ENCODE assay signal across 35 cellular contexts in genomic region chr22:41657709-41658108, GRCh38. TPM values are rescaled to one million over a fixed set of nuclear protein-coding genes. Genes with fewer than 3 reads are reported as not detected.
"Had no signal": no experiment of that assay in that cellular context is flagged by ENCODE, and none has a peak within 500 bp of the region (broad histone marks: within the 10 kb centered on the region; RNA-seq: fewer than 3 reads in every experiment).

No MANE protein-coding gene starts in this region.

- H3K4me3 Mint-ChIP-seq: activated B cell treated with CpG ODN at 0.5 μM for 24 hours; activated CD4-positive, alpha-beta memory T cell treated with anti-CD3 and anti-CD28 coated beads for 36 hours; activated T-cell treated with anti-CD3 and anti-CD28 coated beads, Interleukin-2, amount 50 U/mL, for 4 hours; activated T-helper 1 cell treated with anti-CD3 and anti-CD28 coated beads, Interleukin-12 subunit alpha, Interleukin-12 subunit beta, Interleukin-2, Interleukin-4 antibody, amounts not matched to agents 30 ng/mL and 10 ng/mL and 1 ng/mL, durations not matched to agents 14 hours and 24 hours and 36 hours; T-cell had no signal

- H3K27me3 ChIP-seq: adrenal gland, body of pancreas, breast epithelium had no signal

- H3K4me2 ChIP-seq: KMS-11 had no signal

- H3K9me3 ChIP-seq: adrenal gland, body of pancreas, breast epithelium had no signal

- H3K9ac ChIP-seq: KMS-11 had no signal

- ATAC-seq: activated naive CD4-positive, alpha-beta T cell treated with anti-CD3 and anti-CD28 coated beads, Interleukin-2, amount 50 U/mL, for 72 hours; activated T-cell treated with anti-CD3 and anti-CD28 coated beads, Interleukin-2, amount 50 U/mL, for 4 hours; body of pancreas; Panc1; SK-N-SH treated with all-trans-retinoic acid at 6 μM for 48 hours; T-cell had no signal

- H3K27me3 Mint-ChIP-seq: activated B cell treated with CpG ODN at 0.5 μM for 24 hours; activated CD4-positive, alpha-beta memory T cell treated with anti-CD3 and anti-CD28 coated beads for 36 hours; T-cell had no signal

- H3K4me3 ChIP-seq: adrenal gland, body of pancreas, breast epithelium had no signal

- H3K27ac ChIP-seq: adrenal gland, body of pancreas, breast epithelium, KMS-11, VCaP had no signal

- H3K27ac Mint-ChIP-seq: activated B cell treated with CpG ODN at 0.5 μM for 24 hours; activated CD4-positive, alpha-beta memory T cell treated with anti-CD3 and anti-CD28 coated beads for 36 hours; activated T-helper 1 cell treated with anti-CD3 and anti-CD28 coated beads, Interleukin-12 subunit alpha, Interleukin-12 subunit beta, Interleukin-2, Interleukin-4 antibody, amounts not matched to agents 30 ng/mL and 10 ng/mL and 1 ng/mL, durations not matched to agents 14 hours and 24 hours and 36 hours had no signal

- FAIRE-seq: astrocyte had no signal

- H3K4me1 Mint-ChIP-seq: activated B cell treated with CpG ODN at 0.5 μM for 24 hours, T-cell had no signal

- H3K9me3 Mint-ChIP-seq: activated B cell treated with CpG ODN at 0.5 μM for 24 hours; activated CD4-positive, alpha-beta memory T cell treated with anti-CD3 and anti-CD28 coated beads for 36 hours; activated naive CD4-positive, alpha-beta T cell treated with anti-CD3 and anti-CD28 coated beads, Interleukin-2, amount 50 U/mL, for 72 hours; activated T-cell treated with anti-CD3 and anti-CD28 coated beads, Interleukin-2, amount 50 U/mL, for 4 hours; activated T-helper 1 cell treated with anti-CD3 and anti-CD28 coated beads, Interleukin-12 subunit alpha, Interleukin-12 subunit beta, Interleukin-2, Interleukin-4 antibody, amounts not matched to agents 30 ng/mL and 10 ng/mL and 1 ng/mL, durations not matched to agents 14 hours and 24 hours and 36 hours; T-cell had no signal

- DNase-seq: activated B cell treated with CpG ODN at 0.5 μM for 24 hours; activated CD4-positive, alpha-beta memory T cell treated with anti-CD3 and anti-CD28 coated beads for 36 hours; activated CD4-positive, alpha-beta T cell treated with anti-CD3 and anti-CD28 coated beads for 4 hours; activated CD4-positive, alpha-beta T cell treated with anti-CD3 and anti-CD28 coated beads, Interleukin-2, amount 50 U/mL, for 1 hour; activated CD4-positive, CD25-positive, alpha-beta regulatory T cell treated with anti-CD3 and anti-CD28 coated beads, Interleukin-2, amount 50 U/mL, for 72 hours; activated CD8-positive, alpha-beta memory T cell treated with anti-CD3 and anti-CD28 coated beads, Interleukin-2, amount 50 U/mL, for 4 hours; activated naive CD4-positive, alpha-beta T cell; activated T-cell treated with anti-CD3 and anti-CD28 coated beads for 4 hours; activated T-cell treated with anti-CD3 and anti-CD28 coated beads, Interleukin-2, amount 50 U/mL, for 4 hours; body of pancreas; MM.1S; MV-4-11; NCI-H1092; NCI-H1436 treated with DMSO at 0.1 percent for 48 hours; NCI-H1694 treated with DMSO at 0.1 percent for 48 hours; NCI-H2029; NCI-H345; NCI-H526; NCI-H748 treated with DMSO at 0.1 percent for 48 hours; OCI-M1; SIG-M5; T-cell; T-helper 2 cell; T-helper 9 cell had no signal

- H3K4me1 ChIP-seq: body of pancreas, breast epithelium had no signal

RNA-seq across cellular contexts. Expression of gene MEI1, which starts 41.6 kb away (rescaled TPM):
- total RNA-seq: body of pancreas, LHCN-M2, RPMI7951 had no signal
